In the genomic region with DNA sequence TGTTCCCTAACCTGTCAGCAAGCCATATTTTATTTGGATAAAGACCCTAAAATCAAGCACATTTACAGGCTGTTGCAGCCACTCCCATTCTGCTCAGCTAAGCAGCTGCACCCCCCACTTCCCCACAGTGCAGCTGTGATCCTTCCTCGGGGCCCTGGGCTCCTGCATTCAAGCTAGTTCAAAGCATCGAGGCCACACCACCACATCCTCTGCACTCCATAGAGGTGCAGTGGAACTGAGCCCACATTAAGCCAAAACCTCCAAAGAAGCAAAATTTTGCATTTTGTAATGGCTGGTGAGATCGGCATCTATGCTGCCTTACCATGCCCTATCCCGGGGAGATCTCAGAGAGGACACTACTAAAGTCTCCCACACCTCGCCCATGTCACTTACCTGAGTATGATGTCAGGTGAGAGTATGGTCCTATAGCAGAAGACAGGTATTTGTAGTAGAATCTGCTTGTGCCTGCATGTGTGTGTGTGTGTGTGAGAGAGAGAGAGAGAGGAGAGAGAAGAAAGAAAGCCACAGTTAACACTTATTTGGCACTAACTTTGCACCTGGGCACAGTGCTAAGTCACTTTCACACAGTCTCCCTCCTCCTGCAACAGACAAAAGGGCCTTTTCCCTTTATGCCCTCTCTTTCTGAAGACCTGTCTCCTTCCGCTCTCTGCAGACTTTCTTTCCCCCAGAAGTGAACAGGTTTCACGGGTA, we compare ENCODE assay signal across 13 cellular contexts.
DNase-seq lines count a peak whose midpoint lies in the region; ATAC-seq and TF ChIP-seq lines count a peak whose summit lies in the region.
"Had no signal": no experiment of that assay in that cellular context is flagged by ENCODE, and none has a peak within 500 bp of the region (broad histone marks: within the 10 kb centered on the region; RNA-seq: fewer than 3 reads in every experiment).

No MANE protein-coding gene starts in this region.

- no peak overlapping the region for H3K27ac Mint-ChIP-seq in activated T-helper 1 cell treated with anti-CD3 and anti-CD28 coated beads, Interleukin-12 subunit alpha, Interleukin-12 subunit beta, Interleukin-2, Interleukin-4 antibody, amounts not matched to agents 30 ng/mL and 10 ng/mL and 1 ng/mL, durations not matched to agents 14 hours and 24 hours and 36 hours
- peak overlapping the region; percentile 41 to 70 for H3K27ac Mint-ChIP-seq in natural killer cell

- no peak overlapping the region for H3K27ac ChIP-seq in stomach
- H3K27ac ChIP-seq: body of pancreas, epithelial cell of prostate had no signal

- no peaks in the 10 kb centered on the region for H3K9me3 Mint-ChIP-seq in activated T-helper 1 cell treated with anti-CD3 and anti-CD28 coated beads, Interleukin-12 subunit alpha, Interleukin-12 subunit beta, Interleukin-2, Interleukin-4 antibody, amounts not matched to agents 30 ng/mL and 10 ng/mL and 1 ng/mL, durations not matched to agents 14 hours and 24 hours and 36 hours
- H3K9me3 Mint-ChIP-seq in natural killer cell, result no peaks in the 10 kb centered on the region

- H3K27me3 ChIP-seq in stomach, result no peaks in the 10 kb centered on the region
- H3K27me3 ChIP-seq: body of pancreas had no signal

- ATAC-seq in natural killer cell (peak; percentile 70 to 81 (median 74)), HG03039 (IDR thresholded peaks at IDR 0.05; ENCODE audit: unreplicated experiment) (no peak)
- ATAC-seq: body of pancreas, K562 had no signal

- H3K36me3 Mint-ChIP-seq in activated T-helper 1 cell treated with anti-CD3 and anti-CD28 coated beads, Interleukin-12 subunit alpha, Interleukin-12 subunit beta, Interleukin-2, Interleukin-4 antibody, amounts not matched to agents 30 ng/mL and 10 ng/mL and 1 ng/mL, durations not matched to agents 14 hours and 24 hours and 36 hours (ENCODE audit: low read depth), result no peaks in the 10 kb centered on the region
- no peaks in the 10 kb centered on the region for H3K36me3 Mint-ChIP-seq in natural killer cell

- peaks cover 11% of the 10 kb centered on the region for H3K27me3 Mint-ChIP-seq in activated T-helper 1 cell treated with anti-CD3 and anti-CD28 coated beads, Interleukin-12 subunit alpha, Interleukin-12 subunit beta, Interleukin-2, Interleukin-4 antibody, amounts not matched to agents 30 ng/mL and 10 ng/mL and 1 ng/mL, durations not matched to agents 14 hours and 24 hours and 36 hours (ENCODE audit: insufficient read depth)
- no peaks in the 10 kb centered on the region for H3K27me3 Mint-ChIP-seq in natural killer cell (ENCODE audit: low read depth in 2 of 2)

- intact Hi-C loops in activated T-helper 1 cell treated with anti-CD3 and anti-CD28 coated beads, Interleukin-12 subunit alpha, Interleukin-12 subunit beta, Interleukin-2, Interleukin-4 antibody, amounts not matched to agents 30 ng/mL and 10 ng/mL and 1 ng/mL, durations not matched to agents 14 hours and 24 hours and 36 hours (cut with micrococcal nuclease), result no loop called here
- intact Hi-C loops in natural killer cell (cut with micrococcal nuclease), result no loop called here
- intact Hi-C loops in stomach (cut with DNase I; ENCODE audit: low total_unique reads), result no loop called here

- H3K4me3 Mint-ChIP-seq in activated T-helper 1 cell treated with anti-CD3 and anti-CD28 coated beads, Interleukin-12 subunit alpha, Interleukin-12 subunit beta, Interleukin-2, Interleukin-4 antibody, amounts not matched to agents 30 ng/mL and 10 ng/mL and 1 ng/mL, durations not matched to agents 14 hours and 24 hours and 36 hours, result no peak overlapping the region
- H3K4me3 Mint-ChIP-seq in natural killer cell, result peak overlapping the region; percentile 67

- no peak overlapping the region for H3K4me3 ChIP-seq in stomach
- H3K4me3 ChIP-seq: body of pancreas, K562 had no signal

- peaks cover 0 to under 1% (median 0%) of the 10 kb centered on the region in 4 donors for H3K4me1 ChIP-seq in stomach

- peak; percentile 17 for DNase-seq in CD1c-positive myeloid dendritic cell (ENCODE audit: extremely low spot score)
- peak; percentile 50 for DNase-seq in T follicular helper cell (ENCODE audit: low read depth)
- DNase-seq in activated T-helper 1 cell treated with anti-CD3 and anti-CD28 coated beads, Interleukin-12 subunit alpha, Interleukin-12 subunit beta, Interleukin-2, Interleukin-4 antibody, amounts not matched to agents 30 ng/mL and 10 ng/mL and 1 ng/mL, durations not matched to agents 14 hours and 24 hours and 36 hours (ENCODE audit: low spot score), result peak; percentile 14
- DNase-seq in natural killer cell, result no peak
- no peak for DNase-seq in stomach
- no peak for DNase-seq in NCI-H2107 (lab: John Stamatoyannopoulos, UW)
- DNase-seq in iPS-NIHi7 (ENCODE audit: extremely low spot score), result no peak
- DNase-seq: body of pancreas, mammary epithelial cell, retina had no signal

- 55 to 80% (median 57%) methylated on average over 5 to 7 of the region's 7 CpGs for WGBS in stomach, 5 donors

- no peak for TF ChIP-seq POLR2A in stomach (IDR thresholded peaks at IDR 0.05)

- H3K36me3 ChIP-seq in stomach, result no peaks in the 10 kb centered on the region

- no peak for TF ChIP-seq CTCF in natural killer cell (IDR thresholded peaks at IDR 0.05)
- no peak for TF ChIP-seq CTCF in stomach (IDR thresholded peaks at IDR 0.05)

- no peaks in the 10 kb centered on the region for H3K9me3 ChIP-seq in stomach
- H3K9me3 ChIP-seq: body of pancreas had no signal

- TF ChIP-seq EP300 in stomach (IDR thresholded peaks at IDR 0.05), result no peak

- peaks cover 11% of the 10 kb centered on the region for H3K4me1 Mint-ChIP-seq in activated T-helper 1 cell treated with anti-CD3 and anti-CD28 coated beads, Interleukin-12 subunit alpha, Interleukin-12 subunit beta, Interleukin-2, Interleukin-4 antibody, amounts not matched to agents 30 ng/mL and 10 ng/mL and 1 ng/mL, durations not matched to agents 14 hours and 24 hours and 36 hours (ENCODE audit: low read depth)
- H3K4me1 Mint-ChIP-seq in natural killer cell, result peaks cover 12% of the 10 kb centered on the region in 2 donors

Comparison
In these comparisons a context has a peak if more than half of its experiments do, and no peak if none do; other contexts are left out.
1. DNase-seq: peak in CD1c-positive myeloid dendritic cell (single experiment), T follicular helper cell (single experiment) and activated T-helper 1 cell treated with anti-CD3 and anti-CD28 coated beads, Interleukin-12 subunit alpha, Interleukin-12 subunit beta, Interleukin-2, Interleukin-4 antibody, amounts not matched to agents 30 ng/mL and 10 ng/mL and 1 ng/mL, durations not matched to agents 14 hours and 24 hours and 36 hours (single experiment); none in natural killer cell (single experiment), stomach (single experiment), NCI-H2107 (single experiment) and iPS-NIHi7 (single experiment).